Comparison of ENCODE assay signal across 12 cellular contexts in the genomic region with DNA sequence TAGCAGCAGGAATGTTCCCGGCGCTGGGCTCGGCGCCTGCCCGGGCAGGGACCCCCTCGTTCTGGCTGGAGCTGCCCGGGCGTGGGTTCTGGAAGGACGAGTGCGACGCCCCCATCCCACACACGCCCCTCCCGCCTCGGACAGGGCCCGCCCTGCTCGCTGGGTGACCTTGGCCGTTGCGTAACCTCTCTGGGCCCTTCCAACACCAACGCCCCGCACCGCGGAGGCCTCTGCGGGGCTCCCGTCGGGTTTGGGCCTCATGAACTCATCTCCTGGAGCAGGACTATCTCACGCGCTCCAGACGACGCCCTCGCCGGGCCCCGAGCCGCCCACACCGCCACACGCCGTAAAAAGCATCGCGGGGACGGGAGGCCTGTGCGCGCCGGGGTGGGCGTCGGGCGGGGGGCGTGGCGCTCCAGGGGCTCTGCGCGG. TPM values are rescaled to one million over a fixed set of nuclear protein-coding genes. Genes with fewer than 3 reads are reported as not detected.
A peak's percentile ranks its signal among the peaks of the same experiment; 100 is the strongest.
DNase-seq lines count a peak whose midpoint lies in the region; ATAC-seq, FAIRE-seq and TF ChIP-seq lines count a peak whose summit lies in the region.
"Had no signal": no experiment of that assay in that cellular context is flagged by ENCODE, and none has a peak within 500 bp of the region (broad histone marks: within the 10 kb centered on the region; RNA-seq: fewer than 3 reads in every experiment).

No MANE protein-coding gene starts in this region.

- no peak overlapping the region for H2BK12ac ChIP-seq in H1 (ENCODE audit: low read depth, low read length)

- peak overlapping the region; percentile 29 for H4K8ac ChIP-seq in H1 (ENCODE audit: extremely low read depth, insufficient read depth, low read length)

- H2AFZ ChIP-seq in H1 (ENCODE audit: low read length): no peak overlapping the region

- H3K79me2 ChIP-seq in H1 (ENCODE audit: control insufficient read depth in 1 of 2, insufficient read depth in 2 of 2, low read length in 2 of 2): no peaks in the 10 kb centered on the region

- TF ChIP-seq EP300 in H1 (IDR thresholded peaks at IDR 0.05; ENCODE audit: borderline replicate concordance in 1 of 2, low read depth in 2 of 2, low read length in 2 of 2): no peak

- CTCF ChIA-PET in H1 (lab: Charles Lee; ENCODE audit: partially characterized antibody): interaction anchor here (0.9 to 1.5 kb wide), 3 partner anchors 11 to 199 kb away, joined by 3 to 4 read pairs (median 4); no protein-coding TSS in a partner anchor

- no peak for TF ChIP-seq POLR2A in H1 (IDR thresholded peaks at IDR 0.05; ENCODE audit: control extremely low read depth in 1 of 2, low read depth in 2 of 2, low read length in 2 of 2)

- H3K23me2 ChIP-seq in H1 (ENCODE audit: low read depth, low read length): no peaks in the 10 kb centered on the region

- no peak overlapping the region for H3K56ac ChIP-seq in H1 (replicated peaks; ENCODE audit: insufficient read length, low read depth, low read length)

- H3K14ac ChIP-seq in H1 (ENCODE audit: insufficient read length): no peak overlapping the region

- DNase-seq in HuH-7 (ENCODE audit: low spot score): peak; percentile 40
- peak in 1 of 2 experiments; percentile 60 for DNase-seq in H1 (ENCODE audit: low read depth in 1 of 2, low spot score in 2 of 2)
- no peak for DNase-seq in left lung
- no peak for DNase-seq in GM19238 (ENCODE audit: insufficient read length, low spot score)
- DNase-seq in NCI-H2029 (lab: John Stamatoyannopoulos, UW): no peak
- DNase-seq: NCI-H1092 treated with DMSO at 0.1 percent for 48 hours; Peyer's patch; stimulated activated CD4-positive, alpha-beta T cell treated with anti-CD3 and anti-CD28 coated beads, Interleukin-2, amount 100 ng/mL, for 24 hours had no signal

- H3K9ac ChIP-seq in H1 (replicated peaks in 1 of 4; ENCODE audit: extremely low read depth in 1 of 4, low read depth in 3 of 4, low read length in 3 of 4) (no peak overlapping the region), subcutaneous abdominal adipose tissue (ENCODE audit: low read length in 5 of 5) (no peak overlapping the region)

- H3K27me3 ChIP-seq in H1 (replicated peaks in 1 of 4; ENCODE audit: control insufficient read depth in 3 of 4, extremely low read depth in 1 of 4, insufficient read depth in 3 of 4, low read length in 3 of 4) (peaks cover 0 to 2% (median 0%) of the 10 kb centered on the region in 4 experiments; a peak in 2 of 7 replicates), left lung (peaks cover 16 to 45% of the 10 kb centered on the region in 2 donors), subcutaneous abdominal adipose tissue (ENCODE audit: control insufficient read depth in 5 of 5, insufficient read depth in 4 of 5, low read length in 5 of 5) (no peaks in the 10 kb centered on the region)

- H3K36me3 ChIP-seq in H1 (ENCODE audit: control insufficient read depth in 2 of 4, insufficient read depth in 4 of 4, low read length in 3 of 4) (no peaks in the 10 kb centered on the region), left lung (no peaks in the 10 kb centered on the region), subcutaneous abdominal adipose tissue (ENCODE audit: control insufficient read depth in 5 of 5, insufficient read depth in 5 of 5, low read length in 5 of 5) (peaks cover 0 to 9% (median 5%) of the 10 kb centered on the region in 5 donors)
- H3K36me3 ChIP-seq: Peyer's patch had no signal

- no peak overlapping the region for H3K4me2 ChIP-seq in H1 (ENCODE audit: insufficient read depth in 1 of 2, low read depth in 2 of 2, low read length in 2 of 2)

- H2BK5ac ChIP-seq in H1 (ENCODE audit: low read depth, low read length): no peak overlapping the region

- FAIRE-seq in H1 (lab: Jason Lieb, UNC): no peak
- FAIRE-seq: endothelial cell of umbilical vein had no signal

- H3K23ac ChIP-seq in H1 (ENCODE audit: insufficient read length): no peak overlapping the region

- no peak overlapping the region for H3K18ac ChIP-seq in H1 (ENCODE audit: extremely low read depth, low read length)

- no peak overlapping the region for H2AK5ac ChIP-seq in H1 (ENCODE audit: low read depth, low read length)

- H2BK120ac ChIP-seq in H1 (replicated peaks; ENCODE audit: low read depth, low read length): no peak overlapping the region

- no peak overlapping the region for H2BK20ac ChIP-seq in H1 (ENCODE audit: low read length)

- no peaks in the 10 kb centered on the region; the same call in none of the 2 replicates for H3K79me1 ChIP-seq in H1 (ENCODE audit: low read depth, low read length)

- ATAC-seq in left lung (peak; percentile 72), GM18858 (IDR thresholded peaks at IDR 0.05; ENCODE audit: unreplicated experiment) (no peak), HG03045 (IDR thresholded peaks at IDR 0.05; ENCODE audit: unreplicated experiment) (no peak)

- H3K4me1 ChIP-seq in H1 (replicated peaks in 1 of 4; ENCODE audit: control insufficient read depth in 3 of 4, insufficient read depth in 4 of 4, low read length in 3 of 4) (peaks cover 0 to 8% (median 5%) of the 10 kb centered on the region in 4 experiments; a peak in 4 of 7 replicates), left lung (peaks cover 8 to 18% of the 10 kb centered on the region in 2 donors), subcutaneous abdominal adipose tissue (ENCODE audit: control insufficient read depth in 5 of 5, insufficient read depth in 5 of 5, low read length in 5 of 5) (peaks cover 3 to 38% (median 28%) of the 10 kb centered on the region in 5 donors)

- H3K9me3 ChIP-seq in H1 (ENCODE audit: insufficient read depth in 2 of 2, low read depth in 1 of 2, low read length in 1 of 2) (peaks cover 4 to 6% of the 10 kb centered on the region in 2 experiments; a peak in 2 of 4 replicates), left lung (no peaks in the 10 kb centered on the region), subcutaneous abdominal adipose tissue (ENCODE audit: control insufficient read depth in 5 of 5, low read length in 5 of 5) (peaks cover 0 to 6% (median 5%) of the 10 kb centered on the region in 5 donors)

- TF ChIP-seq CTCF in H1 (IDR thresholded peaks at IDR 0.05; ENCODE audit: control extremely low read depth in 1 of 3, insufficient read depth in 1 of 3, low read depth in 1 of 3, low read length in 3 of 3): no peak
- no peak for TF ChIP-seq CTCF in left lung (IDR thresholded peaks at IDR 0.05)

- WGBS in H1 (ENCODE audit: extremely low coverage in 1 of 2, insufficient coverage in 1 of 2, insufficient read length in 1 of 2, insufficient replicate concordance in 2 of 2, low coverage in 1 of 2, low lambda C conversion rate in 2 of 2, missing lambda C conversion rate in 1 of 2), 2 experiments: 81% methylated on average over 43 of the region's 49 CpGs; no CpG with 5 or more reads in 1 of the 2 experiments

- POLR2A ChIA-PET in H1 (lab: Charles Lee; ENCODE audit: partially characterized antibody): interaction anchor here (0.8 kb wide), 1 partner anchor 11 kb away, joined by 4 read pairs; no protein-coding TSS in a partner anchor

- intact Hi-C loops in left lung (cut with DNase I): no loop called here

- no peak overlapping the region for H3K4ac ChIP-seq in H1 (replicated peaks; ENCODE audit: insufficient read length, low read depth, low read length)

- H3K4me3 ChIP-seq in H1 (ENCODE audit: extremely low read depth in 1 of 4, insufficient read depth in 2 of 4, low read depth in 3 of 4, low read length in 4 of 4) (no peak overlapping the region), left lung (no peak overlapping the region), subcutaneous abdominal adipose tissue (ENCODE audit: low read depth in 1 of 5, low read length in 5 of 5) (no peak overlapping the region)

- H4K20me1 ChIP-seq in H1 (replicated peaks in 1 of 2; ENCODE audit: control insufficient read depth in 1 of 2, insufficient read depth in 2 of 2, low read length in 2 of 2): peaks cover 0 to 3% of the 10 kb centered on the region in 2 experiments

- no peak for TF ChIP-seq RAD21 in H1 (IDR thresholded peaks at IDR 0.05 in 1 of 2, conservative IDR thresholded peaks at IDR 0.05 in 1 of 2; ENCODE audit: low read depth in 2 of 2, low read length in 2 of 2)

- H4K91ac ChIP-seq in H1 (replicated peaks; ENCODE audit: insufficient read length, low read length): no peak overlapping the region

- H3K27ac ChIP-seq in H1 (ENCODE audit: low read depth, low read length): no peak overlapping the region
- H3K27ac ChIP-seq in left lung: no peak overlapping the region
- H3K27ac ChIP-seq in subcutaneous abdominal adipose tissue (ENCODE audit: low read depth, low read length): peak overlapping the region; percentile 17

- H2BK15ac ChIP-seq in H1 (ENCODE audit: low read length): no peak overlapping the region

- no peak overlapping the region for H4K5ac ChIP-seq in H1 (ENCODE audit: insufficient read length, low read depth, low read length)

RNA-seq across cellular contexts. Expression of a gene that starts 10.4 kb away (rescaled TPM):
- 16.5 TPM in 2 replicates for total RNA-seq in H1 (2021; fragmentation: NEBNext Ultra II Directional; extraction: Animal tissue kit (Norgen Biotek cat#: 25700))
- 5.7 and 13.0 TPM in 2 replicates for polyA plus RNA-seq in H1 (2011; rRNA removed)
- 6.8 TPM for polyA plus RNA-seq in H1 (2011; cell fraction: cytosol; rRNA removed)
- 10.6 TPM for polyA plus RNA-seq in H1 (2011; cell fraction: nucleus; rRNA removed)
- 10.4 to 27.0 TPM (median 21.8 TPM) in 4 replicates for polyA plus RNA-seq in H1 (2012, experiment 1 of 2)
- polyA plus RNA-seq in H1 (2012, experiment 2 of 2): 11.9 TPM
- 12.6 TPM for polyA plus RNA-seq in H1 (2013, experiment 1 of 2)
- polyA plus RNA-seq in H1 (2013, experiment 2 of 2): 14.1 TPM
- polyA minus RNA-seq in H1 (2011; rRNA and poly(A)+ RNA removed): 1.7 and 1.8 TPM in 2 replicates
- 5.1 TPM for polyA minus RNA-seq in H1 (2011; cell fraction: cytosol; rRNA and poly(A)+ RNA removed)
- polyA minus RNA-seq in H1 (2011; cell fraction: nucleus; rRNA and poly(A)+ RNA removed): 6.4 TPM
- 10 to 100 TPM; 30.2 to 33.0 TPM for total RNA-seq in left lung

RNA-seq across cellular contexts. Expression of a gene that starts 23.8 kb away (rescaled TPM):
- not detected in 2 replicates for total RNA-seq in H1 (2021; fragmentation: NEBNext Ultra II Directional; extraction: Animal tissue kit (Norgen Biotek cat#: 25700))
- 0.09 TPM in 1 of 2 replicates, not detected in the other for polyA plus RNA-seq in H1 (2011; rRNA removed)
- 0.18 TPM for polyA plus RNA-seq in H1 (2011; cell fraction: cytosol; rRNA removed)
- not detected for polyA plus RNA-seq in H1 (2011; cell fraction: nucleus; rRNA removed)
- polyA plus RNA-seq in H1 (2012, experiment 1 of 2): not detected in 4 replicates
- not detected for polyA plus RNA-seq in H1 (2012, experiment 2 of 2)
- polyA plus RNA-seq in H1 (2013, experiment 1 of 2): 0.04 TPM
- polyA plus RNA-seq in H1 (2013, experiment 2 of 2): 0.07 TPM
- 0.22 TPM in 1 of 2 replicates, not detected in the other for polyA minus RNA-seq in H1 (2011; rRNA and poly(A)+ RNA removed)
- not detected for polyA minus RNA-seq in H1 (2011; cell fraction: cytosol; rRNA and poly(A)+ RNA removed)
- polyA minus RNA-seq in H1 (2011; cell fraction: nucleus; rRNA and poly(A)+ RNA removed): not detected
- total RNA-seq in left lung: not detected
- total RNA-seq: endothelial cell of umbilical vein, Peyer's patch had no signal
- polyA plus RNA-seq: endothelial cell of umbilical vein had no signal

RNA-seq across cellular contexts. Expression of a gene that starts 31.8 kb away (rescaled TPM):
- total RNA-seq in H1 (2021; fragmentation: NEBNext Ultra II Directional; extraction: Animal tissue kit (Norgen Biotek cat#: 25700)): 0.43 and 0.54 TPM in 2 replicates
- polyA plus RNA-seq in H1 (2011; rRNA removed): 0.45 and 0.52 TPM in 2 replicates
- polyA plus RNA-seq in H1 (2011; cell fraction: cytosol; rRNA removed): 0.45 TPM
- 0.77 TPM for polyA plus RNA-seq in H1 (2011; cell fraction: nucleus; rRNA removed)
- 0.35 to 0.93 TPM (median 0.72 TPM) in 4 replicates for polyA plus RNA-seq in H1 (2012, experiment 1 of 2)
- polyA plus RNA-seq in H1 (2012, experiment 2 of 2): 0.84 TPM
- polyA plus RNA-seq in H1 (2013, experiment 1 of 2): 0.26 TPM
- 0.39 TPM for polyA plus RNA-seq in H1 (2013, experiment 2 of 2)
- 0.41 and 0.46 TPM in 2 replicates for polyA minus RNA-seq in H1 (2011; rRNA and poly(A)+ RNA removed)
- polyA minus RNA-seq in H1 (2011; cell fraction: cytosol; rRNA and poly(A)+ RNA removed): 1.2 TPM
- polyA minus RNA-seq in H1 (2011; cell fraction: nucleus; rRNA and poly(A)+ RNA removed): 0.60 TPM
- 10 to 100 TPM; 19.2 to 44.0 TPM for total RNA-seq in left lung
- total RNA-seq: endothelial cell of umbilical vein had no signal
- polyA plus RNA-seq: endothelial cell of umbilical vein had no signal

RNA-seq across cellular contexts. Expression of a gene that starts 42.9 kb away (rescaled TPM):
- total RNA-seq in H1 (2021; fragmentation: NEBNext Ultra II Directional; extraction: Animal tissue kit (Norgen Biotek cat#: 25700)): 7.5 and 8.1 TPM in 2 replicates
- 11.8 and 18.4 TPM in 2 replicates for polyA plus RNA-seq in H1 (2011; rRNA removed)
- 15.2 TPM for polyA plus RNA-seq in H1 (2011; cell fraction: cytosol; rRNA removed)
- polyA plus RNA-seq in H1 (2011; cell fraction: nucleus; rRNA removed): 40.2 TPM
- polyA plus RNA-seq in H1 (2012, experiment 1 of 2): 4.8 to 11.0 TPM (median 9.1 TPM) in 4 replicates
- 6.6 TPM for polyA plus RNA-seq in H1 (2012, experiment 2 of 2)
- 5.0 TPM for polyA plus RNA-seq in H1 (2013, experiment 1 of 2)
- polyA plus RNA-seq in H1 (2013, experiment 2 of 2): 4.6 TPM
- polyA minus RNA-seq in H1 (2011; rRNA and poly(A)+ RNA removed): 1.9 and 2.3 TPM in 2 replicates
- 7.6 TPM for polyA minus RNA-seq in H1 (2011; cell fraction: cytosol; rRNA and poly(A)+ RNA removed)
- 7.0 TPM for polyA minus RNA-seq in H1 (2011; cell fraction: nucleus; rRNA and poly(A)+ RNA removed)
- total RNA-seq in left lung: 100 to 1,000 TPM in 1 of 2 donors, 10 to 100 TPM in 1; 94.8 to 145 TPM

RNA-seq across cellular contexts. Expression of a gene that starts 56.1 kb away (rescaled TPM):
- 64.7 and 68.0 TPM in 2 replicates for total RNA-seq in H1 (2021; fragmentation: NEBNext Ultra II Directional; extraction: Animal tissue kit (Norgen Biotek cat#: 25700))
- polyA plus RNA-seq in H1 (2011; rRNA removed): 21.8 and 56.5 TPM in 2 replicates
- polyA plus RNA-seq in H1 (2011; cell fraction: cytosol; rRNA removed): 41.8 TPM
- polyA plus RNA-seq in H1 (2011; cell fraction: nucleus; rRNA removed): 90.9 TPM
- polyA plus RNA-seq in H1 (2012, experiment 1 of 2): 43.7 to 67.7 TPM (median 63.8 TPM) in 4 replicates
- 52.5 TPM for polyA plus RNA-seq in H1 (2012, experiment 2 of 2)
- polyA plus RNA-seq in H1 (2013, experiment 1 of 2): 85.5 TPM
- 80.6 TPM for polyA plus RNA-seq in H1 (2013, experiment 2 of 2)
- polyA minus RNA-seq in H1 (2011; rRNA and poly(A)+ RNA removed): 5.7 and 7.1 TPM in 2 replicates
- polyA minus RNA-seq in H1 (2011; cell fraction: cytosol; rRNA and poly(A)+ RNA removed): 31.9 TPM
- 33.1 TPM for polyA minus RNA-seq in H1 (2011; cell fraction: nucleus; rRNA and poly(A)+ RNA removed)
- 10 to 100 TPM; 24.3 to 34.0 TPM for total RNA-seq in left lung

Comparison
In these comparisons a context has a peak if more than half of its experiments do, and no peak if none do; other contexts are left out.
1. RNA of a gene that starts 31.8 kb away (total RNA-seq): 19.2 to 44.0 TPM in left lung; 0.43 to 0.54 TPM in H1; every median in the first group is over 10 times any median in the second.